8 cellular contexts compared by ENCODE assay signal in the genomic region with DNA sequence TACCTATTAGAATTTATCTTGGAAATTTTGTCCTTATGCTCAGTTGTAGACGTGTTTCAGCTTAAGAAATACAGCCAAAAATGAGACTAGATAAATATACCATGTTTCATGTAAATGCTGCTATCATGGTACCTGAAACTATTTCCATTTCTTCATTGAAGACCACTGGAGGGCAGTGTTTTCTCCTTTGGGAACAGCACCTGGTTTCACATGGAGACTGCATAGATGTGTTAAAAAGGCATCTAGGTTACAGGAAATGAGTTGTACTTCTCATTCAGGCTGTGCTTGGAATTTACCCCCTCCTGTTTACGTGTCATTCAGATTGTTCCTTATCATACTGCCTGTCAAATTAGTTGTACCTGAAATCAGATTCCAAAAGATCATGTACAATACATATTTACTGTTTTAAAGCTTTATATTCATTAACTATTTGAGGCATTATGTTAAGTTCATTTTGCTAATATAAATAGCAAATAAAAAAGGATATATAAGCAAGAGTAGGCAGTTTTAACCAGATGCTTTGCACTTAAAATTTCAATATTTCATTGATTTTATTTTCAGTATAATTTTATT. TPM values are rescaled to one million over a fixed set of nuclear protein-coding genes. Genes with fewer than 3 reads are reported as not detected.
DNase-seq lines count a peak whose midpoint lies in the region; ATAC-seq and TF ChIP-seq lines count a peak whose summit lies in the region.

No MANE protein-coding gene starts in this region.

- peak overlapping the region in 2 of 7 donors; percentile 4 to 53 for H3K27ac Mint-ChIP-seq in CD4-positive, alpha-beta memory T cell

- peaks cover 5% of the 10 kb centered on the region for H3K4me1 ChIP-seq in CD4-positive, alpha-beta memory T cell (ENCODE audit: insufficient read depth, low read length)
- no peaks in the 10 kb centered on the region for H3K4me1 ChIP-seq in lung (ENCODE audit: control insufficient read depth in 2 of 2, insufficient read depth in 2 of 2, low read length in 2 of 2)

- H3K4me3 ChIP-seq in CD4-positive, alpha-beta memory T cell (ENCODE audit: low read length in 2 of 2), result no peak overlapping the region
- H3K4me3 ChIP-seq in astrocyte of the spinal cord (ENCODE audit: low read depth, low read length) (no peak overlapping the region), lung (no peak overlapping the region)

- H3K27me3 ChIP-seq in CD4-positive, alpha-beta memory T cell (ENCODE audit: insufficient read depth, low read length), result no peaks in the 10 kb centered on the region
- no peaks in the 10 kb centered on the region for H3K27me3 ChIP-seq in lung (ENCODE audit: control insufficient read depth, insufficient read depth)

- TF ChIP-seq CTCF in astrocyte of the spinal cord (IDR thresholded peaks at IDR 0.05; ENCODE audit: low read depth, low read length) (peak; percentile 75), lung (IDR thresholded peaks at IDR 0.05; ENCODE audit: control extremely low read depth, extremely low read depth) (peak; percentile 28)

- H3K9me3 ChIP-seq in CD4-positive, alpha-beta memory T cell (ENCODE audit: control insufficient read depth in 1 of 2, low read length in 2 of 2), result no peaks in the 10 kb centered on the region
- no peaks in the 10 kb centered on the region for H3K9me3 ChIP-seq in lung (ENCODE audit: control insufficient read depth in 2 of 2, insufficient read depth in 1 of 2, low read length in 1 of 2)

- POLR2A ChIA-PET in CD4-positive, alpha-beta memory T cell (lab: Charles Lee; ENCODE audit: partially characterized antibody), result interaction anchor here (0.9 kb wide), 1 partner anchor 57 kb away, joined by 3 read pairs; a partner anchor contains a TSS

- peak; percentile 65 for ATAC-seq in GM18519 (IDR thresholded peaks at IDR 0.05; ENCODE audit: low FRiP score, unreplicated experiment)
- ATAC-seq in HG03139 (IDR thresholded peaks at IDR 0.05; ENCODE audit: unreplicated experiment), result peak; percentile 52
- peak; percentile 66 for ATAC-seq in lung (ENCODE audit: insufficient read depth, low FRiP score)

- peak in 4 of 5 donors; percentile 11 to 50 (median 24) for DNase-seq in CD4-positive, alpha-beta memory T cell
- DNase-seq in NCI-H345 (lab: John Stamatoyannopoulos, UW) (peak; percentile 78), astrocyte of the spinal cord (ENCODE audit: low read depth, low spot score) (peak; percentile 40), lung (ENCODE audit: low spot score) (no peak), C1 segment of cervical spinal cord (lab: John Stamatoyannopoulos, UW) (no peak)
- DNase-seq in stimulated activated CD4-positive, alpha-beta T cell treated with anti-CD3 and anti-CD28 coated beads, Interleukin-2, amount 100 ng/mL, for 48 hours, result no peak

- intact Hi-C loops in CD4-positive, alpha-beta memory T cell (cut with micrococcal nuclease), result loop anchor here (1.0 kb wide), 2 partner anchors 22 to 28 kb away; no protein-coding TSS in a partner anchor

- WGBS in lung, 2 donors, result 25 to 27% methylated on average over 2 of the region's 2 CpGs

- H3K4me1 Mint-ChIP-seq in CD4-positive, alpha-beta memory T cell, result peaks cover 10 to 28% (median 20%) of the 10 kb centered on the region in 4 donors

- no peaks in the 10 kb centered on the region for H3K27me3 Mint-ChIP-seq in CD4-positive, alpha-beta memory T cell

- H3K36me3 ChIP-seq in CD4-positive, alpha-beta memory T cell (ENCODE audit: insufficient read depth, low read length), result no peaks in the 10 kb centered on the region
- no peaks in the 10 kb centered on the region for H3K36me3 ChIP-seq in lung (ENCODE audit: control insufficient read depth in 2 of 2, insufficient read depth in 2 of 2, low read length in 2 of 2)

- H3K27ac ChIP-seq in CD4-positive, alpha-beta memory T cell (ENCODE audit: low read depth, low read length), result no peak overlapping the region
- no peak overlapping the region for H3K27ac ChIP-seq in lung (ENCODE audit: low read depth in 1 of 2, low read length in 1 of 2)

- no peaks in the 10 kb centered on the region for H3K9me3 Mint-ChIP-seq in CD4-positive, alpha-beta memory T cell

- CTCF ChIA-PET in CD4-positive, alpha-beta memory T cell (lab: Charles Lee; ENCODE audit: partially characterized antibody), result interaction anchor here (1.2 to 3.6 kb wide), 10 partner anchors 9 to 33 kb away, joined by 3 to 15 read pairs (median 6); no protein-coding TSS in a partner anchor

- H3K4me3 Mint-ChIP-seq in CD4-positive, alpha-beta memory T cell, result no peak overlapping the region

- in situ Hi-C loops in astrocyte of the spinal cord (cut with HindIII; ENCODE audit: low sequenced_read_pairs), result no loop called here

- peaks cover 0 to 3% of the 10 kb centered on the region in 2 donors for H3K36me3 Mint-ChIP-seq in CD4-positive, alpha-beta memory T cell

RNA-seq across cellular contexts. Expression of a gene that starts 57.3 kb away (rescaled TPM):
- total RNA-seq in CD4-positive, alpha-beta memory T cell, result 10 to 100 TPM; 14.1 to 20.0 TPM
- polyA plus RNA-seq in CD4-positive, alpha-beta memory T cell, result 10 to 100 TPM; 50.9 to 95.4 TPM
- total RNA-seq in lung, result 10 to 100 TPM; 28.8 to 56.2 TPM
- polyA plus RNA-seq in lung, result 10 to 100 TPM; 38.1 to 60.5 TPM

Comparison
In these comparisons a context has a peak if more than half of its experiments do, and no peak if none do; other contexts are left out.
1. DNase-seq: peak in CD4-positive, alpha-beta memory T cell (4 of 5), NCI-H345 (single experiment) and astrocyte of the spinal cord (single experiment); none in lung (single experiment), stimulated activated CD4-positive, alpha-beta T cell treated with anti-CD3 and anti-CD28 coated beads, Interleukin-2, amount 100 ng/mL, for 48 hours (0 of 2) and C1 segment of cervical spinal cord (0 of 14).
2. Peak in every context shown above with its lines, with median percentiles within 50 percentile points of each other: ATAC-seq.